In genomic region chr9:134564431-134565170, GRCh38 we compare ENCODE assay signal across 18 cellular contexts.
DNase-seq lines count a peak whose midpoint lies in the region; ATAC-seq and TF ChIP-seq lines count a peak whose summit lies in the region.
"Had no signal": no experiment of that assay in that cellular context is flagged by ENCODE, and none has a peak within 500 bp of the region (broad histone marks: within the 10 kb centered on the region; RNA-seq: fewer than 3 reads in every experiment).

No MANE protein-coding gene starts in this region.

- no peak overlapping the region for H3K4me3 Mint-ChIP-seq in stimulated activated memory B cell treated with anti-CD40 and anti-IgM and Interleukin-4, amounts not matched to agents 10 μg/mL and 1 μg/mL and 100 μg/mL, for 72 hours
- no peak overlapping the region for H3K4me3 Mint-ChIP-seq in CD14-positive monocyte
- H3K4me3 Mint-ChIP-seq: activated naive CD8-positive, alpha-beta T cell treated with anti-CD3 and anti-CD28 coated beads, Interleukin-2, amount 50 U/mL, for 24 hours; IgD-negative memory B cell; nephron progenitor cell; type B pancreatic cell had no signal

- H3K27ac ChIP-seq in right atrium auricular region = no peak overlapping the region
- no peak overlapping the region for H3K27ac ChIP-seq in right cardiac atrium (ENCODE audit: low read length)
- no peak overlapping the region for H3K27ac ChIP-seq in vagina
- H3K27ac ChIP-seq: left lung, SJSA1 had no signal

- H3K4me1 Mint-ChIP-seq in stimulated activated memory B cell treated with anti-CD40 and anti-IgM and Interleukin-4, amounts not matched to agents 10 μg/mL and 1 μg/mL and 100 μg/mL, for 72 hours = no peaks in the 10 kb centered on the region
- H3K4me1 Mint-ChIP-seq in CD14-positive monocyte = peaks cover 2% of the 10 kb centered on the region
- H3K4me1 Mint-ChIP-seq: nephron progenitor cell had no signal

- H3K27me3 Mint-ChIP-seq in stimulated activated memory B cell treated with anti-CD40 and anti-IgM and Interleukin-4, amounts not matched to agents 10 μg/mL and 1 μg/mL and 100 μg/mL, for 72 hours = no peaks in the 10 kb centered on the region
- peaks cover 4 to 22% (median 12%) of the 10 kb centered on the region in 3 donors for H3K27me3 Mint-ChIP-seq in CD14-positive monocyte (ENCODE audit: low read depth in 3 of 3)
- H3K27me3 Mint-ChIP-seq: activated naive CD8-positive, alpha-beta T cell treated with anti-CD3 and anti-CD28 coated beads, Interleukin-2, amount 50 U/mL, for 24 hours had no signal

- intact Hi-C loops in right cardiac atrium (cut with DNase I) = no loop called here
- intact Hi-C loops in vagina (cut with DNase I) = no loop called here
- intact Hi-C loops in CD14-positive monocyte (cut with micrococcal nuclease) = no loop called here

- H3K27me3 ChIP-seq in right atrium auricular region (no peaks in the 10 kb centered on the region), right cardiac atrium (ENCODE audit: control insufficient read depth, insufficient read depth) (no peaks in the 10 kb centered on the region), vagina (no peaks in the 10 kb centered on the region)
- H3K27me3 ChIP-seq: BE2C, left lung, SJSA1 had no signal

- H3K36me3 Mint-ChIP-seq in stimulated activated memory B cell treated with anti-CD40 and anti-IgM and Interleukin-4, amounts not matched to agents 10 μg/mL and 1 μg/mL and 100 μg/mL, for 72 hours = no peaks in the 10 kb centered on the region
- no peaks in the 10 kb centered on the region for H3K36me3 Mint-ChIP-seq in CD14-positive monocyte
- H3K36me3 Mint-ChIP-seq: IgD-negative memory B cell, type B pancreatic cell had no signal

- H3K4me1 ChIP-seq in right atrium auricular region = no peaks in the 10 kb centered on the region
- no peaks in the 10 kb centered on the region for H3K4me1 ChIP-seq in right cardiac atrium (ENCODE audit: control insufficient read depth, insufficient read depth, low read length)
- no peaks in the 10 kb centered on the region for H3K4me1 ChIP-seq in vagina
- H3K4me1 ChIP-seq: BE2C, HAP-1, left lung had no signal

- 81% methylated on average over 16 of the region's 16 CpGs for WGBS in right cardiac atrium

- H3K27ac Mint-ChIP-seq in stimulated activated memory B cell treated with anti-CD40 and anti-IgM and Interleukin-4, amounts not matched to agents 10 μg/mL and 1 μg/mL and 100 μg/mL, for 72 hours = no peak overlapping the region
- H3K27ac Mint-ChIP-seq in CD14-positive monocyte = peak overlapping the region in 1 of 7 donors; percentile 54
- H3K27ac Mint-ChIP-seq: activated naive CD8-positive, alpha-beta T cell treated with anti-CD3 and anti-CD28 coated beads, Interleukin-2, amount 50 U/mL, for 24 hours; IgD-negative memory B cell; nephron progenitor cell; type B pancreatic cell had no signal

- TF ChIP-seq POLR2A in vagina (IDR thresholded peaks at IDR 0.05) = no peak

- DNase-seq in right atrium auricular region (ENCODE audit: low spot score) (peak; percentile 38), right cardiac atrium (no peak), T1000 (lab: John Stamatoyannopoulos, UW) (peak; percentile 21), hepatic stellate cell (ENCODE audit: low spot score) (peak; percentile 64), vagina (ENCODE audit: extremely low spot score in 2 of 2) (peak; percentile 58 to 74), CD14-positive monocyte (ENCODE audit: low spot score) (no peak)
- DNase-seq: activated naive CD8-positive, alpha-beta T cell treated with anti-CD3 and anti-CD28 coated beads, Interleukin-2, amount 50 U/mL, for 24 hours; BE2C; NCI-H82; nephron progenitor cell had no signal

- TF ChIP-seq CTCF in right atrium auricular region (IDR thresholded peaks at IDR 0.05) = no peak
- TF ChIP-seq CTCF in vagina (IDR thresholded peaks at IDR 0.05) = no peak
- no peak for TF ChIP-seq CTCF in CD14-positive monocyte (IDR thresholded peaks at IDR 0.05)

- H3K9me3 ChIP-seq in right atrium auricular region = peaks cover 0 to 30% of the 10 kb centered on the region in 2 donors
- H3K9me3 ChIP-seq in right cardiac atrium (ENCODE audit: control insufficient read depth, low read length) = peaks cover 7% of the 10 kb centered on the region
- H3K9me3 ChIP-seq in vagina = no peaks in the 10 kb centered on the region
- H3K9me3 ChIP-seq: BE2C, HAP-1, SJSA1 had no signal

- ATAC-seq in right cardiac atrium = no peak
- no peak for ATAC-seq in HG03025 (IDR thresholded peaks at IDR 0.05; ENCODE audit: low FRiP score, unreplicated experiment)
- ATAC-seq in stimulated activated memory B cell treated with anti-CD40 and anti-IgM and Interleukin-4, amounts not matched to agents 10 μg/mL and 1 μg/mL and 100 μg/mL, for 72 hours = no peak
- ATAC-seq: activated naive CD8-positive, alpha-beta T cell treated with anti-CD3 and anti-CD28 coated beads, Interleukin-2, amount 50 U/mL, for 24 hours; left lung had no signal

- H3K36me3 ChIP-seq in right atrium auricular region = no peaks in the 10 kb centered on the region
- H3K36me3 ChIP-seq in vagina = no peaks in the 10 kb centered on the region
- H3K36me3 ChIP-seq: BE2C, HAP-1, left lung, SJSA1 had no signal

- peaks cover 15% of the 10 kb centered on the region for H3K9me3 Mint-ChIP-seq in stimulated activated memory B cell treated with anti-CD40 and anti-IgM and Interleukin-4, amounts not matched to agents 10 μg/mL and 1 μg/mL and 100 μg/mL, for 72 hours
- peaks cover 4 to 29% (median 13%) of the 10 kb centered on the region in 7 donors for H3K9me3 Mint-ChIP-seq in CD14-positive monocyte

- H3K4me3 ChIP-seq in right atrium auricular region (no peak overlapping the region), right cardiac atrium (ENCODE audit: low read length) (no peak overlapping the region), vagina (no peak overlapping the region)
- H3K4me3 ChIP-seq: HAP-1, left lung, SJSA1, smooth muscle cell had no signal

Comparison
In these comparisons a context has a peak if more than half of its experiments do, and no peak if none do; other contexts are left out.
1. DNase-seq: peak in right atrium auricular region (single experiment), T1000 (single experiment), hepatic stellate cell (single experiment) and vagina (2 of 2); none in right cardiac atrium (0 of 3) and CD14-positive monocyte (single experiment).